Comparison of ENCODE assay signal across 8 cellular contexts in genomic region chr14:95318870-95319311, GRCh38. TPM values are rescaled to one million over a fixed set of nuclear protein-coding genes. Genes with fewer than 3 reads are reported as not detected.
DNase-seq lines count a peak whose midpoint lies in the region; ATAC-seq and TF ChIP-seq lines count a peak whose summit lies in the region.

No MANE protein-coding gene starts in this region.

- H3K4me3 ChIP-seq in heart right ventricle = peak overlapping the region; percentile 77 to 96 (median 89)
- H3K4me3 ChIP-seq in breast epithelium = peak overlapping the region; percentile 56 to 95 (median 87)
- peak overlapping the region; percentile 88 to 89 for H3K4me3 ChIP-seq in vagina

- H3K4me3 Mint-ChIP-seq in mesothelial cell of epicardium = peak overlapping the region; percentile 88

- peak in 2 of 8 donors; percentile 3 to 19 for ATAC-seq in heart right ventricle
- no peak for ATAC-seq in left ventricle myocardium superior
- no peak for ATAC-seq in GM18873 (IDR thresholded peaks at IDR 0.05; ENCODE audit: low FRiP score, unreplicated experiment)
- ATAC-seq in HG03135 (IDR thresholded peaks at IDR 0.05; ENCODE audit: unreplicated experiment) = no peak

- H3K36me3 Mint-ChIP-seq in mesothelial cell of epicardium = no peaks in the 10 kb centered on the region

- no peaks in the 10 kb centered on the region for H3K9me3 Mint-ChIP-seq in mesothelial cell of epicardium

- H3K36me3 ChIP-seq in heart right ventricle (no peaks in the 10 kb centered on the region), breast epithelium (no peaks in the 10 kb centered on the region), vagina (no peaks in the 10 kb centered on the region)

- H3K27ac ChIP-seq in heart right ventricle (peak overlapping the region in 8 of 10 donors; percentile 60 to 87 (median 80)), breast epithelium (peak overlapping the region; percentile 92 to 95), vagina (peak overlapping the region; percentile 93)

- 20 to 21% methylated on average over 14 to 15 of the region's 15 CpGs for WGBS in heart right ventricle, 2 donors

- H3K4me1 ChIP-seq in heart right ventricle (peaks cover 0 to 58% (median 19%) of the 10 kb centered on the region in 9 donors), breast epithelium (peaks cover 7 to 9% of the 10 kb centered on the region in 2 donors), vagina (peaks cover 50% of the 10 kb centered on the region)

- no peak for DNase-seq in heart right ventricle
- DNase-seq in left ventricle myocardium superior = no peak
- DNase-seq in breast epithelium (ENCODE audit: low spot score in 2 of 2) = no peak
- DNase-seq in mesothelial cell of epicardium (ENCODE audit: low spot score in 2 of 2, unreplicated experiment in 2 of 2) = no peak
- DNase-seq in vagina (ENCODE audit: extremely low spot score in 2 of 2) = no peak
- DNase-seq in stimulated activated CD4-positive, alpha-beta T cell treated with anti-CD3 and anti-CD28 coated beads, Interleukin-2, amount 100 ng/mL, for 48 hours = no peak

- TF ChIP-seq POLR2A in breast epithelium (IDR thresholded peaks at IDR 0.05) (no peak), vagina (IDR thresholded peaks at IDR 0.05) (no peak)

- no peaks in the 10 kb centered on the region for H3K9me3 ChIP-seq in heart right ventricle
- H3K9me3 ChIP-seq in breast epithelium = no peaks in the 10 kb centered on the region
- H3K9me3 ChIP-seq in vagina = no peaks in the 10 kb centered on the region

- intact Hi-C loops in heart right ventricle (cut with DNase I) (loop anchor here in 2 of 10 donors (5.0 to 10.0 kb wide), 3 partner anchors 88 to 134 kb away; no protein-coding TSS in a partner anchor), left ventricle myocardium superior (cut with micrococcal nuclease) (no loop called here), breast epithelium (cut with DNase I; ENCODE audit: low total_unique reads) (no loop called here), vagina (cut with DNase I) (loop anchor here (10.0 kb wide), 1 partner anchor 216 kb away; the partner anchor contains the start of gene GLRX5)

- H3K27ac Mint-ChIP-seq in mesothelial cell of epicardium = peak overlapping the region; percentile 82

- TF ChIP-seq CTCF in heart right ventricle (IDR thresholded peaks at IDR 0.05) (no peak), breast epithelium (IDR thresholded peaks at IDR 0.05) (no peak), mesothelial cell of epicardium (IDR thresholded peaks at IDR 0.05; ENCODE audit: unreplicated experiment) (no peak), vagina (IDR thresholded peaks at IDR 0.05) (no peak)

- H3K4me1 Mint-ChIP-seq in mesothelial cell of epicardium = peaks cover 73% of the 10 kb centered on the region

- H3K27me3 Mint-ChIP-seq in mesothelial cell of epicardium (ENCODE audit: low read depth) = no peaks in the 10 kb centered on the region

- H3K27me3 ChIP-seq in heart right ventricle (peaks cover 0 to 13% (median 0%) of the 10 kb centered on the region in 7 donors), breast epithelium (no peaks in the 10 kb centered on the region), vagina (no peaks in the 10 kb centered on the region)

RNA-seq across cellular contexts. Expression of gene CLMN, which starts 0.8 kb away (rescaled TPM):
- total RNA-seq in heart right ventricle (10 to 100 TPM in 2 of 10 donors, 1 to 10 TPM in 8; 3.7 to 14.5 (median 5.9) TPM), left ventricle myocardium superior (8.9 TPM), breast epithelium (10 to 100 TPM; 23.7 to 73.6 (median 48.5) TPM), mesothelial cell of epicardium (114 to 120 TPM (median 117 TPM) in 3 replicates), vagina (19.6 TPM)
- polyA plus RNA-seq in heart right ventricle = 1 to 10 TPM; 2.6 to 6.1 TPM
